28 cellular contexts compared by ENCODE assay signal in the genomic region with DNA sequence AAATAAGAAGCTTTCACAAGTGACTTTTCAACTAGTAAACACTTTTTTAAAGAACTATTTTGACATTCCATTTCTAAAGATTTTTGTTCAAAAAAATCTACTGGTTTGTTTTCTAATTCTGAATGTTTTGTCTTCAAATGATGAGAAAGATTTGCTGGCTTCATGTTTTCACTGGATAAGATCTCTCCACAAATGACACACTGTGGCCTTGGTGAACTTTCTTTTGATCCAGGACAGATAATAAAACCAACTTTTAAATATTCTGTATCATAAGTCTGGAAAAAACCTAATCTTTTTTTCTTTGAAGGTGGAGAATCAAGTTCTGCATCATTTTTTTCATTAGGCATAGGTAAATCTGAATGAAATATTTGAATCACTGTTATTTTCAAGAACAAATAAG. TPM values are rescaled to one million over a fixed set of nuclear protein-coding genes. Genes with fewer than 3 reads are reported as not detected.
"Had no signal": no experiment of that assay in that cellular context is flagged by ENCODE, and none has a peak within 500 bp of the region (broad histone marks: within the 10 kb centered on the region; RNA-seq: fewer than 3 reads in every experiment).

No MANE protein-coding gene starts in this region.

- H3K27ac Mint-ChIP-seq: nephron; progenitor cell of endocrine pancreas; stimulated activated memory B cell treated with anti-CD40 and anti-IgM and Interleukin-4, amounts not matched to agents 10 μg/mL and 1 μg/mL and 100 μg/mL, for 72 hours; stimulated activated naive CD8-positive, alpha-beta T cell treated with anti-CD3 and anti-CD28 coated beads, Interleukin-15, amount 100 ng/mL, for 72 hours had no signal

- H3K9me3 Mint-ChIP-seq: naive thymus-derived CD8-positive, alpha-beta T cell; nephron; neural crest cell; stimulated activated memory B cell treated with anti-CD40 and anti-IgM and Interleukin-4, amounts not matched to agents 10 μg/mL and 1 μg/mL and 100 μg/mL, for 72 hours; stimulated activated naive CD8-positive, alpha-beta T cell treated with anti-CD3 and anti-CD28 coated beads, Interleukin-15, amount 100 ng/mL, for 72 hours had no signal

- ATAC-seq: left colon; left lung; lower lobe of right lung; naive thymus-derived CD8-positive, alpha-beta T cell; right lobe of liver; stimulated activated memory B cell treated with anti-CD40 and anti-IgM and Interleukin-4, amounts not matched to agents 10 μg/mL and 1 μg/mL and 100 μg/mL, for 72 hours; stimulated activated naive CD8-positive, alpha-beta T cell treated with anti-CD3 and anti-CD28 coated beads, Interleukin-15, amount 100 ng/mL, for 72 hours; upper lobe of right lung had no signal

- H3K4me3 Mint-ChIP-seq: naive thymus-derived CD8-positive, alpha-beta T cell; nephron; stimulated activated memory B cell treated with anti-CD40 and anti-IgM and Interleukin-4, amounts not matched to agents 10 μg/mL and 1 μg/mL and 100 μg/mL, for 72 hours; stimulated activated naive CD8-positive, alpha-beta T cell treated with anti-CD3 and anti-CD28 coated beads, Interleukin-15, amount 100 ng/mL, for 72 hours had no signal

- H3K27me3 ChIP-seq: left lung, right atrium auricular region, right lobe of liver, transverse colon, upper lobe of right lung had no signal

- H3K36me3 ChIP-seq: right atrium auricular region, right lobe of liver had no signal

- H3K27ac ChIP-seq: left lung, lower lobe of right lung, right atrium auricular region, right lobe of liver, transverse colon, upper lobe of right lung had no signal

- FAIRE-seq: kidney, urothelium cell line had no signal

- H3K4me3 ChIP-seq: left lung, lower lobe of right lung, right atrium auricular region, right lobe of liver, smooth muscle cell, transverse colon, upper lobe of right lung had no signal

- H3K4me2 ChIP-seq: smooth muscle cell had no signal

- H3K27me3 Mint-ChIP-seq: naive thymus-derived CD8-positive, alpha-beta T cell; progenitor cell of endocrine pancreas; stimulated activated memory B cell treated with anti-CD40 and anti-IgM and Interleukin-4, amounts not matched to agents 10 μg/mL and 1 μg/mL and 100 μg/mL, for 72 hours; stimulated activated naive CD8-positive, alpha-beta T cell treated with anti-CD3 and anti-CD28 coated beads, Interleukin-15, amount 100 ng/mL, for 72 hours had no signal

- DNase-seq: hippocampal formation; kidney; left colon; left lung; lower lobe of right lung; mammary epithelial cell; mesenchymal stem cell; naive thymus-derived CD8-positive, alpha-beta T cell; nucleus accumbens; right lobe of liver; stimulated activated CD4-positive, alpha-beta T cell treated with anti-CD3 and anti-CD28 coated beads, Interleukin-1b, Interleukin-23, amount 100 ng/mL, for 48 hours; stimulated activated CD4-positive, alpha-beta T cell treated with anti-CD3 and anti-CD28 coated beads, Interleukin-2, amount 100 ng/mL, for 48 hours; stimulated activated CD4-positive, alpha-beta T cell treated with anti-CD3 and anti-CD28 coated beads, Interleukin-4, amount 100 ng/mL, for 4 hours; stimulated activated CD8-positive, alpha-beta memory T cell treated with anti-CD3 and anti-CD28 coated beads, Interleukin-4, amount 100 ng/mL, for 48 hours; stimulated activated naive CD4-positive, alpha-beta T cell treated with Interleukin-2 at 50 U/mL for 16 hours; stimulated activated naive CD8-positive, alpha-beta T cell treated with anti-CD3 and anti-CD28 coated beads, Interleukin-15, amount 100 ng/mL, for 72 hours; substantia nigra; transverse colon; upper lobe of right lung had no signal

- H3K9me3 ChIP-seq: left lung, lower lobe of right lung, right atrium auricular region, right lobe of liver, transverse colon, upper lobe of right lung had no signal

RNA-seq across cellular contexts. Expression of a gene that starts 59.1 kb away (rescaled TPM):
- total RNA-seq: osteoblast, skeletal muscle tissue, smooth muscle cell had no signal
- polyA plus RNA-seq: smooth muscle cell had no signal
